ENCODE assay signal across 24 cellular contexts in the genomic region with DNA sequence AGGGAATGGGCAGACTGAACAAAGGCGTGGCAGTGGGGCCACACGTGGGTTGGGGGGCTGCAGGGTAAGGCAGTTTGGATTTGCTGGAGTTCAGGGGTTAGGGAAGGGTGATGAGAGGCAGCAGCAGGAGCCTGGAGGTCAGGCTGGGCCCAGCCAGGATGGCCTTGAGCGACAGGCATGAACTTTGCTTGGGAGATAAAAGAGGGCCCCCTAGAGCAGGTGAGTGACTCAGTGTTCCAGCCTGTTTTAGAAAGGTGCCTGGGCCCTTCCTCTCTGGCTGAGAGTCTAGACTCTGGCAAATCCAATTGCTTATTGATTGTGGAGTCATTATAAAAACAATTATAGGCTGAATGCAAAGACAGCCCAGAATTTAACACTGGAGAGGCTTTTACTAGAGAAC.
"Had no signal": no experiment of that assay in that cellular context is flagged by ENCODE, and none has a peak within 500 bp of the region (broad histone marks: within the 10 kb centered on the region; RNA-seq: fewer than 3 reads in every experiment).

No MANE protein-coding gene starts in this region.

- ATAC-seq: natural killer cell, sciatic nerve had no signal

- H2AFZ ChIP-seq: hepatocyte had no signal

- H3K4me3 ChIP-seq: hepatocyte, left ventricle myocardium inferior, lung, ovary, right atrium auricular region, skin epidermis, suprapubic skin, thoracic aorta, tibial artery, uterus had no signal

- H3K36me3 Mint-ChIP-seq: mesothelial cell of epicardium, naive B cell, natural killer cell, type B pancreatic cell had no signal

- H3K27ac Mint-ChIP-seq: mesothelial cell of epicardium; naive B cell; natural killer cell; nephron progenitor cell; stimulated activated naive CD8-positive, alpha-beta T cell treated with anti-CD3 and anti-CD28 coated beads, Interleukin-15, Interleukin-2, amounts not matched to agents 100 ng/mL and 50 ng/mL, for 24 hours; type B pancreatic cell had no signal

- DNase-seq: islet precursor cell; left ventricle myocardium inferior; mesendoderm; naive B cell; natural killer cell; nephron progenitor cell; ovary; stimulated activated CD4-positive, alpha-beta T cell treated with anti-CD3 and anti-CD28 coated beads, Interleukin-12 subunit alpha, Interleukin-12 subunit beta, amount 100 ng/mL, for 4 hours; stimulated activated CD4-positive, alpha-beta T cell treated with anti-CD3 and anti-CD28 coated beads, Interleukin-15, amount 100 ng/mL, for 24 hours; stimulated activated CD4-positive, alpha-beta T cell treated with anti-CD3 and anti-CD28 coated beads, Interleukin-2, amount 100 ng/mL, for 24 hours; stimulated activated CD4-positive, alpha-beta T cell treated with anti-CD3 and anti-CD28 coated beads, Interleukin-4, amount 100 ng/mL, for 1 hour; stimulated activated naive CD4-positive, alpha-beta T cell; tibial artery; uterus had no signal

- H3K27me3 Mint-ChIP-seq: stimulated activated naive CD8-positive, alpha-beta T cell treated with anti-CD3 and anti-CD28 coated beads, Interleukin-15, Interleukin-2, amounts not matched to agents 100 ng/mL and 50 ng/mL, for 24 hours had no signal

- H3K79me2 ChIP-seq: hepatocyte had no signal

- H3K4me3 Mint-ChIP-seq: mesothelial cell of epicardium; naive B cell; natural killer cell; nephron progenitor cell; stimulated activated naive CD8-positive, alpha-beta T cell treated with anti-CD3 and anti-CD28 coated beads, Interleukin-15, Interleukin-2, amounts not matched to agents 100 ng/mL and 50 ng/mL, for 24 hours; type B pancreatic cell had no signal

- H3K4me2 ChIP-seq: hepatocyte had no signal

- H3K4me1 ChIP-seq: right atrium auricular region, suprapubic skin, tibial artery, uterus had no signal

- H3K27ac ChIP-seq: hepatocyte, left ventricle myocardium inferior, ovary, right atrium auricular region, skin epidermis, suprapubic skin, thoracic aorta, tibial artery, uterus had no signal

- H3K4me1 Mint-ChIP-seq: naive B cell, natural killer cell had no signal

- H3K9me3 Mint-ChIP-seq: mesothelial cell of epicardium; naive B cell; natural killer cell; nephron progenitor cell; stimulated activated naive CD8-positive, alpha-beta T cell treated with anti-CD3 and anti-CD28 coated beads, Interleukin-15, Interleukin-2, amounts not matched to agents 100 ng/mL and 50 ng/mL, for 24 hours; type B pancreatic cell had no signal

- H3K9me3 ChIP-seq: left ventricle myocardium inferior, ovary, right atrium auricular region, suprapubic skin, thoracic aorta, tibial artery, uterus had no signal

- H3K36me3 ChIP-seq: left ventricle myocardium inferior, ovary, right atrium auricular region, suprapubic skin, thoracic aorta, tibial artery, uterus had no signal

- H3K27me3 ChIP-seq: hepatocyte, ovary, right atrium auricular region, suprapubic skin, uterus had no signal
